Comparison of ENCODE assay signal across 6 cellular contexts in genomic region chr11:121807051-121807450, GRCh38.
"Had no signal": no experiment of that assay in that cellular context is flagged by ENCODE, and none has a peak within 500 bp of the region (broad histone marks: within the 10 kb centered on the region; RNA-seq: fewer than 3 reads in every experiment).

No MANE protein-coding gene starts in this region.

- H3K27ac ChIP-seq: GM23248 had no signal

- H2AFZ ChIP-seq: GM23248 had no signal

- DNase-seq: GM23248, GOT3, H9, HCEC 1CT, IMR-90 had no signal

- H3K9ac ChIP-seq: GM23248 had no signal

- ATAC-seq: K562 had no signal

- H3K4me3 ChIP-seq: GM23248, K562 had no signal
